Comparison of ENCODE assay signal across 25 cellular contexts in genomic region chr5:13786016-13786415, GRCh38.
"Had no signal": no experiment of that assay in that cellular context is flagged by ENCODE, and none has a peak within 500 bp of the region (broad histone marks: within the 10 kb centered on the region; RNA-seq: fewer than 3 reads in every experiment).

No MANE protein-coding gene starts in this region.

- DNase-seq: stimulated activated CD4-positive, alpha-beta T cell treated with anti-CD3 and anti-CD28 coated beads, Interleukin-2, amount 100 ng/mL, for 24 hours; stimulated activated CD4-positive, alpha-beta T cell treated with anti-CD3 and anti-CD28 coated beads, Interleukin-2, amount 100 ng/mL, for 48 hours; stimulated activated CD4-positive, alpha-beta T cell treated with anti-CD3 and anti-CD28 coated beads, Interleukin-4, amount 100 ng/mL, for 1 hour; stimulated activated CD4-positive, alpha-beta T cell treated with anti-CD3 and anti-CD28 coated beads, Interleukin-4, amount 100 ng/mL, for 24 hours; stimulated activated CD4-positive, alpha-beta T cell treated with anti-CD3 and anti-CD28 coated beads, Interleukin-4, amount 100 ng/mL, for 4 hours; stimulated activated CD8-positive, alpha-beta memory T cell treated with anti-CD3 and anti-CD28 coated beads, Interleukin-4, amount 100 ng/mL, for 48 hours; stimulated activated naive CD4-positive, alpha-beta T cell; stimulated activated naive CD4-positive, alpha-beta T cell treated with Interleukin-2 at 50 U/mL for 16 hours; stimulated activated naive CD8-positive, alpha-beta T cell treated with anti-CD3 and anti-CD28 coated beads, Interleukin-15, amount 100 ng/mL, for 72 hours; stimulated activated naive CD8-positive, alpha-beta T cell treated with anti-CD3 and anti-CD28 coated beads, Interleukin-15, Interleukin-2, amounts not matched to agents 100 U/mL and 50 U/mL, for 24 hours; stomach; substantia nigra; testis; thyroid gland; tibial artery; transverse colon; trophoblast cell; upper lobe of left lung; upper lobe of right lung; uterus had no signal

- H3K27ac Mint-ChIP-seq: stimulated activated effector memory CD8-positive, alpha-beta T cell treated with anti-CD3 and anti-CD28 coated beads, Interleukin-12 subunit alpha, Interleukin-12 subunit beta, amount 100 ng/mL, for 72 hours; stimulated activated memory B cell treated with anti-CD40 and anti-IgM and Interleukin-4, amounts not matched to agents 10 μg/mL and 1 μg/mL and 100 μg/mL, for 72 hours; stimulated activated naive CD8-positive, alpha-beta T cell treated with anti-CD3 and anti-CD28 coated beads, Interleukin-15, amount 100 ng/mL, for 72 hours; stimulated activated naive CD8-positive, alpha-beta T cell treated with anti-CD3 and anti-CD28 coated beads, Interleukin-15, Interleukin-2, amounts not matched to agents 100 ng/mL and 50 ng/mL, for 24 hours; type B pancreatic cell had no signal

- H3K4me1 Mint-ChIP-seq: stimulated activated effector memory CD8-positive, alpha-beta T cell treated with anti-CD3 and anti-CD28 coated beads, Interleukin-12 subunit alpha, Interleukin-12 subunit beta, amount 100 ng/mL, for 72 hours; stimulated activated memory B cell treated with anti-CD40 and anti-IgM and Interleukin-4, amounts not matched to agents 10 μg/mL and 1 μg/mL and 100 μg/mL, for 72 hours; stimulated activated naive CD8-positive, alpha-beta T cell treated with anti-CD3 and anti-CD28 coated beads, Interleukin-15, amount 100 ng/mL, for 72 hours had no signal

- H3K4me3 Mint-ChIP-seq: stimulated activated effector memory CD8-positive, alpha-beta T cell treated with anti-CD3 and anti-CD28 coated beads, Interleukin-12 subunit alpha, Interleukin-12 subunit beta, amount 100 ng/mL, for 72 hours; stimulated activated memory B cell treated with anti-CD40 and anti-IgM and Interleukin-4, amounts not matched to agents 10 μg/mL and 1 μg/mL and 100 μg/mL, for 72 hours; stimulated activated naive CD8-positive, alpha-beta T cell treated with anti-CD3 and anti-CD28 coated beads, Interleukin-15, amount 100 ng/mL, for 72 hours; stimulated activated naive CD8-positive, alpha-beta T cell treated with anti-CD3 and anti-CD28 coated beads, Interleukin-15, Interleukin-2, amounts not matched to agents 100 ng/mL and 50 ng/mL, for 24 hours; type B pancreatic cell had no signal

- ATAC-seq: stimulated activated effector memory CD8-positive, alpha-beta T cell treated with anti-CD3 and anti-CD28 coated beads, Interleukin-12 subunit alpha, Interleukin-12 subunit beta, amount 100 ng/mL, for 72 hours; stimulated activated memory B cell treated with anti-CD40 and anti-IgM and Interleukin-4, amounts not matched to agents 10 μg/mL and 1 μg/mL and 100 μg/mL, for 72 hours; stimulated activated naive CD8-positive, alpha-beta T cell treated with anti-CD3 and anti-CD28 coated beads, Interleukin-15, amount 100 ng/mL, for 72 hours; stimulated activated naive CD8-positive, alpha-beta T cell treated with anti-CD3 and anti-CD28 coated beads, Interleukin-15, Interleukin-2, amounts not matched to agents 100 U/mL and 50 U/mL, for 24 hours; upper lobe of right lung had no signal

- H3K27me3 Mint-ChIP-seq: stimulated activated memory B cell treated with anti-CD40 and anti-IgM and Interleukin-4, amounts not matched to agents 10 μg/mL and 1 μg/mL and 100 μg/mL, for 72 hours; stimulated activated naive CD8-positive, alpha-beta T cell treated with anti-CD3 and anti-CD28 coated beads, Interleukin-15, amount 100 ng/mL, for 72 hours; stimulated activated naive CD8-positive, alpha-beta T cell treated with anti-CD3 and anti-CD28 coated beads, Interleukin-15, Interleukin-2, amounts not matched to agents 100 ng/mL and 50 ng/mL, for 24 hours; type B pancreatic cell had no signal

- H3K9me3 Mint-ChIP-seq: type B pancreatic cell had no signal

- FAIRE-seq: urothelium cell line had no signal

- H3K36me3 Mint-ChIP-seq: stimulated activated effector memory CD8-positive, alpha-beta T cell treated with anti-CD3 and anti-CD28 coated beads, Interleukin-12 subunit alpha, Interleukin-12 subunit beta, amount 100 ng/mL, for 72 hours; stimulated activated memory B cell treated with anti-CD40 and anti-IgM and Interleukin-4, amounts not matched to agents 10 μg/mL and 1 μg/mL and 100 μg/mL, for 72 hours; type B pancreatic cell had no signal
